8 cellular contexts compared by ENCODE assay signal in genomic region chr3:51392301-51393095, GRCh38. TPM values are rescaled to one million over a fixed set of nuclear protein-coding genes. Genes with fewer than 3 reads are reported as not detected.
DNase-seq lines count a peak whose midpoint lies in the region; ATAC-seq and TF ChIP-seq lines count a peak whose summit lies in the region.

No MANE protein-coding gene starts in this region.

- no peak overlapping the region for H2AFZ ChIP-seq in MM.1S (ENCODE audit: low read length)

- peak overlapping the region; percentile 96 for H3K4me2 ChIP-seq in MM.1S (ENCODE audit: low read depth, low read length)

- H3K36me3 Mint-ChIP-seq in naive B cell, result peaks cover 5 to 6% of the 10 kb centered on the region in 2 donors

- peak overlapping the region; percentile 54; the same call in 1 of the 2 replicates for H3K27ac ChIP-seq in MM.1S (ENCODE audit: low read length)
- peak overlapping the region; percentile 85 for H3K27ac ChIP-seq in effector memory CD4-positive, alpha-beta T cell (ENCODE audit: insufficient read depth, low read length, poor library complexity, severe bottlenecking)

- TF ChIP-seq CTCF in AG09309 (IDR thresholded peaks at IDR 0.05; ENCODE audit: control insufficient read depth, insufficient read depth, low read depth, low read length, missing control alignments) (no peak), MM.1S (IDR thresholded peaks at IDR 0.05; ENCODE audit: low read length) (no peak)

- H3K36me3 ChIP-seq in MM.1S (replicated peaks; ENCODE audit: insufficient read depth, low read length), result peaks cover 15% of the 10 kb centered on the region
- H3K36me3 ChIP-seq in effector memory CD4-positive, alpha-beta T cell (ENCODE audit: control insufficient read depth, insufficient read depth, low read length), result peaks cover 71% of the 10 kb centered on the region

- no peaks in the 10 kb centered on the region for H3K27me3 ChIP-seq in MM.1S (replicated peaks; ENCODE audit: insufficient read depth, low read length)
- H3K27me3 ChIP-seq in effector memory CD4-positive, alpha-beta T cell (replicated peaks; ENCODE audit: control insufficient read depth, insufficient read depth, low read length, poor library complexity, severe bottlenecking), result no peaks in the 10 kb centered on the region

- H3F3A ChIP-seq in MM.1S (ENCODE audit: insufficient read depth, low read length), result peaks cover 39% of the 10 kb centered on the region

- H3K9me3 ChIP-seq in MM.1S (replicated peaks; ENCODE audit: insufficient read depth, low read length), result no peaks in the 10 kb centered on the region
- no peaks in the 10 kb centered on the region for H3K9me3 ChIP-seq in effector memory CD4-positive, alpha-beta T cell (ENCODE audit: control insufficient read depth, low read length)

- H3K4me3 ChIP-seq in AG09309 (ENCODE audit: control insufficient read depth, low read depth, low read length), result peak overlapping the region; percentile 69
- peak overlapping the region; percentile 88 for H3K4me3 ChIP-seq in MM.1S (ENCODE audit: low read length)
- H3K4me3 ChIP-seq in effector memory CD4-positive, alpha-beta T cell (ENCODE audit: insufficient read depth, low read depth, low read length, poor library complexity, severe bottlenecking), result peak overlapping the region; percentile 51

- DNase-seq in AG09309 (ENCODE audit: low read depth) (no peak), MM.1S (no peak), naive B cell (no peak), EL (no peak), middle frontal gyrus (ENCODE audit: extremely low spot score, low spot score) (no peak)
- DNase-seq in effector memory CD4-positive, alpha-beta T cell, result no peak
- DNase-seq in activated CD8-positive, alpha-beta memory T cell treated with anti-CD3 and anti-CD28 coated beads, Interleukin-2, amount 50 U/mL, for 48 hours, result no peak

- H3K79me2 ChIP-seq in MM.1S (ENCODE audit: low read length), result peaks cover 73% of the 10 kb centered on the region

- H4K20me1 ChIP-seq in MM.1S (ENCODE audit: insufficient read depth, low read length), result 0 out of 2 replicates have a peak, but pooled peaks cover 11% of the 10 kb centered on the region

- H3K27ac Mint-ChIP-seq in naive B cell, result peak overlapping the region in 4 of 6 donors; percentile 26 to 85 (median 72)

- H3K4me3 Mint-ChIP-seq in naive B cell, result peak overlapping the region; percentile 60 to 86 (median 76)

- H3K9me2 ChIP-seq in MM.1S (replicated peaks; ENCODE audit: insufficient read depth, low read length), result no peaks in the 10 kb centered on the region

- H3K9ac ChIP-seq in MM.1S (ENCODE audit: low read length), result peak overlapping the region; percentile 87

- ATAC-seq in naive B cell (ENCODE audit: low read depth in 2 of 2), result no peak
- ATAC-seq in GM19452 (IDR thresholded peaks at IDR 0.05; ENCODE audit: unreplicated experiment), result no peak

- no peaks in the 10 kb centered on the region for H3K27me3 Mint-ChIP-seq in naive B cell

- peaks cover 34% of the 10 kb centered on the region for H3K4me1 ChIP-seq in MM.1S (ENCODE audit: low read length)
- H3K4me1 ChIP-seq in effector memory CD4-positive, alpha-beta T cell (ENCODE audit: control insufficient read depth, insufficient read depth, low read length, poor library complexity, severe bottlenecking), result peaks cover 43% of the 10 kb centered on the region

- peaks cover 31 to 66% (median 52%) of the 10 kb centered on the region in 3 donors for H3K4me1 Mint-ChIP-seq in naive B cell

- H3K9me3 Mint-ChIP-seq in naive B cell, result no peaks in the 10 kb centered on the region

RNA-seq across cellular contexts. Expression of gene RBM15B, which starts 1.4 kb away (rescaled TPM):
- polyA plus RNA-seq in naive B cell (ENCODE audit: low read depth in 6 of 6), result 10 to 100 TPM; 12.5 to 22.5 (median 14.5) TPM

RNA-seq across cellular contexts. Expression of gene MANF, which starts 7.4 kb away (rescaled TPM):
- 10 to 100 TPM; 16.5 to 37.3 (median 29.3) TPM for polyA plus RNA-seq in naive B cell (ENCODE audit: low read depth in 6 of 6)
